In the genomic region with DNA sequence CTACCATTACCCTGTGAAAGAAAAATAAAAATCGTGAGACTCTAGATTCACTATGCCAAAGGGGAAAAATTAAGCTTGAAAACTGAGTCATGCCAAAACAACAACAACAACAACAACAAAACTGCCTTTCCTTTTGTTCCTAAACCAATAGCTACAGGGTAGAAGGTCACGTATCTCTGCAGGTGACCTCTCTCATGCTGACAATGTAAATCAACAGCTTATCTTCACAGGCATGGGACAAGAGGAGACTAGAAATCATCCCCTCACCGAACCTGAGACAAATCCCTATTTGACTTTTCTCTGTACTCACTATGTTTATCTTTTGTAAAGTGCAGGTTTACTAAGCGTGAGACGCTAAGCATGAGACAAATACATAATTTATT, we compare ENCODE assay signal across 2 cellular contexts.
TF ChIP-seq lines count a peak whose summit lies in the region.

No MANE protein-coding gene starts in this region.

TF ChIP-seq in WTC11, 78 proteins besides CTCF, POLR2A, EP300 and RAD21:
- TF ChIP-seq TEAD1 (CRISPR knock-in tag; IDR thresholded peaks at IDR 0.05) (no peak), FOXK1 (CRISPR knock-in tag; IDR thresholded peaks at IDR 0.05) (peak; percentile 27; the same call in 1 of the 2 replicates), FOXP4 (CRISPR knock-in tag; IDR thresholded peaks at IDR 0.05) (peak; percentile 98)
TF ChIP-seq in WTC11: peak in this region for 2.

TF ChIP-seq in neural cell, 6 proteins besides CTCF, POLR2A, EP300 and RAD21:
- TF ChIP-seq MXI1 (conservative IDR thresholded peaks at IDR 0.05; ENCODE audit: poor library complexity, severe bottlenecking), result no peak
- no peak for TF ChIP-seq POLR2AphosphoS5 (IDR thresholded peaks at IDR 0.05)
- no peak for TF ChIP-seq SMC3 (conservative IDR thresholded peaks at IDR 0.05; ENCODE audit: poor library complexity)
- no peak for TF ChIP-seq TAF1 (IDR thresholded peaks at IDR 0.05; ENCODE audit: low read depth)
- TF ChIP-seq EZH2 (IDR thresholded peaks at IDR 0.05; ENCODE audit: borderline replicate concordance, insufficient read depth, low read length, poor library complexity, severe bottlenecking), result no peak
- TF ChIP-seq, protein P1, sequence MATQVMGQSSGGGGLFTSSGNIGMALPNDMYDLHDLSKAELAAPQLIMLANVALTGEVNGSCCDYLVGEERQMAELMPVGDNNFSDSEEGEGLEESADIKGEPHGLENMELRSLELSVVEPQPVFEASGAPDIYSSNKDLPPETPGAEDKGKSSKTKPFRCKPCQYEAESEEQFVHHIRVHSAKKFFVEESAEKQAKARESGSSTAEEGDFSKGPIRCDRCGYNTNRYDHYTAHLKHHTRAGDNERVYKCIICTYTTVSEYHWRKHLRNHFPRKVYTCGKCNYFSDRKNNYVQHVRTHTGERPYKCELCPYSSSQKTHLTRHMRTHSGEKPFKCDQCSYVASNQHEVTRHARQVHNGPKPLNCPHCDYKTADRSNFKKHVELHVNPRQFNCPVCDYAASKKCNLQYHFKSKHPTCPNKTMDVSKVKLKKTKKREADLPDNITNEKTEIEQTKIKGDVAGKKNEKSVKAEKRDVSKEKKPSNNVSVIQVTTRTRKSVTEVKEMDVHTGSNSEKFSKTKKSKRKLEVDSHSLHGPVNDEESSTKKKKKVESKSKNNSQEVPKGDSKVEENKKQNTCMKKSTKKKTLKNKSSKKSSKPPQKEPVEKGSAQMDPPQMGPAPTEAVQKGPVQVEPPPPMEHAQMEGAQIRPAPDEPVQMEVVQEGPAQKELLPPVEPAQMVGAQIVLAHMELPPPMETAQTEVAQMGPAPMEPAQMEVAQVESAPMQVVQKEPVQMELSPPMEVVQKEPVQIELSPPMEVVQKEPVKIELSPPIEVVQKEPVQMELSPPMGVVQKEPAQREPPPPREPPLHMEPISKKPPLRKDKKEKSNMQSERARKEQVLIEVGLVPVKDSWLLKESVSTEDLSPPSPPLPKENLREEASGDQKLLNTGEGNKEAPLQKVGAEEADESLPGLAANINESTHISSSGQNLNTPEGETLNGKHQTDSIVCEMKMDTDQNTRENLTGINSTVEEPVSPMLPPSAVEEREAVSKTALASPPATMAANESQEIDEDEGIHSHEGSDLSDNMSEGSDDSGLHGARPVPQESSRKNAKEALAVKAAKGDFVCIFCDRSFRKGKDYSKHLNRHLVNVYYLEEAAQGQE (IDR thresholded peaks at IDR 0.05; ENCODE audit: borderline replicate concordance), result no peak
TF ChIP-seq in neural cell: peak in this region for 0.
